In the genomic region with DNA sequence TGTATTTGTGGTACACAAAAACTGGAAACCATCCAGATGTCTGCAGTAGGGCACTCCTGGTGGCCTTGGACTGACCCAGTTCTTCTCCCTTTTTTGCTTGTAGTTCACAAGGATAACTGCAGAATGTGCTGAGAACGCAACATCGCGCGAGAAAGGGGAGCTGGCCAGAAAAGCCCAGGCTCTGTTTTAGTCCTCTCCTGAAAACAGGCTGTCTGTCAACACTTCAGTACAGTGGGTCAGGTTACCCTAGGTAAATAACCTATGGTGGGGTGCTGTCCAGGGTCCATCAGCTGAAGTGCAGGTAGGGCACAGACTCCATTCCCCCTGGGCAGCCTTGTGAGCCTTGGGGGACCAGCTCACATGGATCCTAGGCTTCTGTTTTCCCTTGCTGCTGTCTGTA, we compare ENCODE assay signal across 2 cellular contexts.
TF ChIP-seq lines count a peak whose summit lies in the region.

No MANE protein-coding gene starts in this region.

TF ChIP-seq in GM23338, 12 proteins besides CTCF, POLR2A, EP300 and RAD21:
- TF ChIP-seq, protein P1, sequence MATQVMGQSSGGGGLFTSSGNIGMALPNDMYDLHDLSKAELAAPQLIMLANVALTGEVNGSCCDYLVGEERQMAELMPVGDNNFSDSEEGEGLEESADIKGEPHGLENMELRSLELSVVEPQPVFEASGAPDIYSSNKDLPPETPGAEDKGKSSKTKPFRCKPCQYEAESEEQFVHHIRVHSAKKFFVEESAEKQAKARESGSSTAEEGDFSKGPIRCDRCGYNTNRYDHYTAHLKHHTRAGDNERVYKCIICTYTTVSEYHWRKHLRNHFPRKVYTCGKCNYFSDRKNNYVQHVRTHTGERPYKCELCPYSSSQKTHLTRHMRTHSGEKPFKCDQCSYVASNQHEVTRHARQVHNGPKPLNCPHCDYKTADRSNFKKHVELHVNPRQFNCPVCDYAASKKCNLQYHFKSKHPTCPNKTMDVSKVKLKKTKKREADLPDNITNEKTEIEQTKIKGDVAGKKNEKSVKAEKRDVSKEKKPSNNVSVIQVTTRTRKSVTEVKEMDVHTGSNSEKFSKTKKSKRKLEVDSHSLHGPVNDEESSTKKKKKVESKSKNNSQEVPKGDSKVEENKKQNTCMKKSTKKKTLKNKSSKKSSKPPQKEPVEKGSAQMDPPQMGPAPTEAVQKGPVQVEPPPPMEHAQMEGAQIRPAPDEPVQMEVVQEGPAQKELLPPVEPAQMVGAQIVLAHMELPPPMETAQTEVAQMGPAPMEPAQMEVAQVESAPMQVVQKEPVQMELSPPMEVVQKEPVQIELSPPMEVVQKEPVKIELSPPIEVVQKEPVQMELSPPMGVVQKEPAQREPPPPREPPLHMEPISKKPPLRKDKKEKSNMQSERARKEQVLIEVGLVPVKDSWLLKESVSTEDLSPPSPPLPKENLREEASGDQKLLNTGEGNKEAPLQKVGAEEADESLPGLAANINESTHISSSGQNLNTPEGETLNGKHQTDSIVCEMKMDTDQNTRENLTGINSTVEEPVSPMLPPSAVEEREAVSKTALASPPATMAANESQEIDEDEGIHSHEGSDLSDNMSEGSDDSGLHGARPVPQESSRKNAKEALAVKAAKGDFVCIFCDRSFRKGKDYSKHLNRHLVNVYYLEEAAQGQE (IDR thresholded peaks at IDR 0.05; ENCODE audit: unreplicated experiment), result peak; percentile 60
- no peak for TF ChIP-seq NANOG (IDR thresholded peaks at IDR 0.05; ENCODE audit: borderline replicate concordance)
- no peak for TF ChIP-seq ZNF114 (CRISPR knock-in tag; IDR thresholded peaks at IDR 0.05)
- TF ChIP-seq JUNB (IDR thresholded peaks at IDR 0.05; ENCODE audit: unreplicated experiment), result no peak
- TF ChIP-seq CREB1 (CRISPR knock-in tag; IDR thresholded peaks at IDR 0.05; ENCODE audit: low read depth), result no peak
TF ChIP-seq in GM23338: peak in this region for 1.

TF ChIP-seq in Ishikawa, 13 proteins besides CTCF, POLR2A, EP300 and RAD21 (continued from another document):
- no peak for TF ChIP-seq USF1 (IDR thresholded peaks at IDR 0.05)
- no peak for TF ChIP-seq CREB1 (IDR thresholded peaks at IDR 0.05; ENCODE audit: low read depth)
- TF ChIP-seq TEAD4 (IDR thresholded peaks at IDR 0.05), result no peak
